Comparison of ENCODE assay signal across 18 cellular contexts in the genomic region with DNA sequence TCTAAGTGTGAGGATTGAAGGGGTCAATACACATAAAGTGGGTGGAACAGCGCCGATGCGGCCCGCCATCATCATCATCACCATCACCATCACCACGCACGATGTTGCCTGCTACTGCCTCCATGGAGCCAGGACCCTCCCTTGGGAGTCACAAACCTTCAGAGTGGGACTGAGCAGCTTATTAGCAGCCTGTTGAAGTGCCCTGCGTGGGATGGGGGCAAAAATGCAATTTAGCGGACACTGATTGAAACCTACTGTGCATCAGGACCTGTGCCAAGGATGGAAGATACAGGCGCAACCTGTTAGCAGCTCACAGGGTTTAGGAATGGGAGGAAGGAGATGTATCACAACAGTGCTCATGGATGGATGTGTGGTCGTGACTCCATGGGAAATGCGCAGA.
"Had no signal": no experiment of that assay in that cellular context is flagged by ENCODE, and none has a peak within 500 bp of the region (broad histone marks: within the 10 kb centered on the region; RNA-seq: fewer than 3 reads in every experiment).

No MANE protein-coding gene starts in this region.

- H3K4me3 ChIP-seq: breast epithelium had no signal

- H3K27me3 ChIP-seq: breast epithelium had no signal

- H3K4me3 Mint-ChIP-seq: activated CD4-positive, alpha-beta memory T cell treated with anti-CD3 and anti-CD28 coated beads, Interleukin-2, amount 10 ng/mL, durations not matched to agents 7 days and 5 days; activated naive CD4-positive, alpha-beta T cell treated with anti-CD3 and anti-CD28 coated beads, Interleukin-2, amount 50 U/mL, for 24 hours; T-helper 1 cell treated with Interleukin-12 subunit alpha and Interleukin-12 subunit beta and Interleukin-4 antibody, amounts not matched to agents 30 μg/mL and 1 μg/mL, for 36 hours; WTC11 had no signal

- H3K27ac ChIP-seq: breast epithelium had no signal

- DNase-seq: activated CD4-positive, alpha-beta memory T cell treated with anti-CD3 and anti-CD28 coated beads, Interleukin-2, amount 10 ng/mL, durations not matched to agents 7 days and 5 days; activated CD4-positive, alpha-beta T cell treated with anti-CD3 and anti-CD28 coated beads for 1 hour; activated CD4-positive, alpha-beta T cell treated with anti-CD3 and anti-CD28 coated beads, Interleukin-2, amount 50 U/mL, for 1 hour; activated CD8-positive, alpha-beta memory T cell treated with anti-CD3 and anti-CD28 coated beads, Interleukin-2, amount 50 U/mL, for 48 hours; activated naive CD4-positive, alpha-beta T cell; activated T-cell treated with anti-CD3 and anti-CD28 coated beads, Interleukin-2, amount 50 U/mL, for 1 hour; aorta; KBM-7; NCI-H1092; NCI-H1930; NCI-H510A; PC-3; SHP77 treated with DMSO at 0.1 percent for 48 hours; T-helper 9 cell had no signal

- H3K4me1 ChIP-seq: breast epithelium had no signal

- H3K36me3 ChIP-seq: breast epithelium had no signal

- H3K9me3 ChIP-seq: breast epithelium had no signal

- H3K9me3 Mint-ChIP-seq: activated CD4-positive, alpha-beta memory T cell treated with anti-CD3 and anti-CD28 coated beads, Interleukin-2, amount 10 ng/mL, durations not matched to agents 7 days and 5 days; activated naive CD4-positive, alpha-beta T cell treated with anti-CD3 and anti-CD28 coated beads, Interleukin-2, amount 50 U/mL, for 24 hours; T-helper 1 cell treated with Interleukin-12 subunit alpha and Interleukin-12 subunit beta and Interleukin-4 antibody, amounts not matched to agents 30 μg/mL and 1 μg/mL, for 36 hours; WTC11 had no signal

- ATAC-seq: PC-3, WTC11 had no signal

- H3K27ac Mint-ChIP-seq: activated naive CD4-positive, alpha-beta T cell treated with anti-CD3 and anti-CD28 coated beads, Interleukin-2, amount 50 U/mL, for 24 hours; WTC11 had no signal

- H3K27me3 Mint-ChIP-seq: activated CD4-positive, alpha-beta memory T cell treated with anti-CD3 and anti-CD28 coated beads, Interleukin-2, amount 10 ng/mL, durations not matched to agents 7 days and 5 days; activated naive CD4-positive, alpha-beta T cell treated with anti-CD3 and anti-CD28 coated beads, Interleukin-2, amount 50 U/mL, for 24 hours had no signal
